19 cellular contexts compared by ENCODE assay signal in genomic region chr3:161153480-161153879, GRCh38. TPM values are rescaled to one million over a fixed set of nuclear protein-coding genes. Genes with fewer than 3 reads are reported as not detected.
DNase-seq lines count a peak whose midpoint lies in the region; ATAC-seq and TF ChIP-seq lines count a peak whose summit lies in the region.
"Had no signal": no experiment of that assay in that cellular context is flagged by ENCODE, and none has a peak within 500 bp of the region (broad histone marks: within the 10 kb centered on the region; RNA-seq: fewer than 3 reads in every experiment).

No MANE protein-coding gene starts in this region.

- intact Hi-C loops in esophagus muscularis mucosa (cut with DNase I): no loop called here

- H2BK15ac ChIP-seq in mesendoderm (replicated peaks; ENCODE audit: low read depth): no peak overlapping the region

- H3K27me3 ChIP-seq in mesendoderm (ENCODE audit: insufficient read depth, low read length, poor library complexity) (no peaks in the 10 kb centered on the region), esophagus muscularis mucosa (no peaks in the 10 kb centered on the region)

- no peak overlapping the region for H3K4ac ChIP-seq in mesendoderm (ENCODE audit: low read depth, low read length)

- H4K8ac ChIP-seq in mesendoderm (ENCODE audit: low read depth, low read length): no peak overlapping the region

- H3K23ac ChIP-seq in mesendoderm (ENCODE audit: low read length): no peak overlapping the region

- no peak overlapping the region for H3K56ac ChIP-seq in mesendoderm (ENCODE audit: low read length)

- no peak overlapping the region for H2BK120ac ChIP-seq in mesendoderm (ENCODE audit: low read depth, low read length)

- H3K18ac ChIP-seq in mesendoderm (ENCODE audit: low read length): no peak overlapping the region

- no peaks in the 10 kb centered on the region for H3K9me3 ChIP-seq in esophagus muscularis mucosa
- H3K9me3 ChIP-seq: A549 had no signal

- no peak for TF ChIP-seq CTCF in esophagus muscularis mucosa (IDR thresholded peaks at IDR 0.05)

- no peak overlapping the region for H4K5ac ChIP-seq in mesendoderm (ENCODE audit: low read length)

- H3K79me2 ChIP-seq in mesendoderm (ENCODE audit: control insufficient read depth, insufficient read depth, low read length): no peaks in the 10 kb centered on the region

- no peak for ATAC-seq in GM18870 (IDR thresholded peaks at IDR 0.05; ENCODE audit: unreplicated experiment)
- ATAC-seq: A549, GM12878 had no signal

- H3K9ac ChIP-seq in mesendoderm (ENCODE audit: low read length): no peak overlapping the region

- no peak overlapping the region for H3K27ac ChIP-seq in mesendoderm (ENCODE audit: low read depth, low read length)
- no peak overlapping the region for H3K27ac ChIP-seq in esophagus muscularis mucosa (replicated peaks in 1 of 4)
- H3K27ac ChIP-seq: 22Rv1, A549, C4-2B had no signal

- no CpG with 5 or more reads among the region's 3 CpGs for WGBS in mesendoderm (ENCODE audit: extremely low coverage, insufficient coverage, low lambda C conversion rate)
- WGBS in esophagus muscularis mucosa: 77% methylated on average over 3 of the region's 3 CpGs

- DNase-seq in NCI-H1417 (lab: John Stamatoyannopoulos, UW) (peak in 2 of 3 experiments; percentile 9 to 20), NCI-H1417 treated with DMSO at 0.1 percent for 48 hours (lab: John Stamatoyannopoulos, UW) (no peak), OCI-M1 (lab: John Stamatoyannopoulos, UW) (peak; percentile 4), mesendoderm (peak; percentile 44), cerebellar nuclear complex (lab: John Stamatoyannopoulos, UW) (no peak), esophagus muscularis mucosa (ENCODE audit: extremely low spot score) (no peak)
- DNase-seq: AML-193; CD4-positive, alpha-beta T cell; DMS153; DND-41; EL; H9 had no signal

- no peaks in the 10 kb centered on the region for H3K79me1 ChIP-seq in mesendoderm (ENCODE audit: low read length)

- no peak overlapping the region for H2AK5ac ChIP-seq in mesendoderm (ENCODE audit: low read length)

- TF ChIP-seq EP300 in esophagus muscularis mucosa (IDR thresholded peaks at IDR 0.05): no peak

- H3K36me3 ChIP-seq in mesendoderm (ENCODE audit: control insufficient read depth, insufficient read depth, low read length) (no peaks in the 10 kb centered on the region), esophagus muscularis mucosa (no peaks in the 10 kb centered on the region)

- no peak overlapping the region for H2BK5ac ChIP-seq in mesendoderm (ENCODE audit: low read length)

- no peak overlapping the region for H3K4me3 ChIP-seq in mesendoderm (ENCODE audit: low read length)
- no peak overlapping the region for H3K4me3 ChIP-seq in esophagus muscularis mucosa
- H3K4me3 ChIP-seq: A549, GM12878 had no signal

- no peaks in the 10 kb centered on the region for H3K4me1 ChIP-seq in mesendoderm (ENCODE audit: control insufficient read depth, low read depth, low read length)
- H3K4me1 ChIP-seq in esophagus muscularis mucosa: no peaks in the 10 kb centered on the region
- H3K4me1 ChIP-seq: A549 had no signal

- TF ChIP-seq POLR2A in esophagus muscularis mucosa (IDR thresholded peaks at IDR 0.05; ENCODE audit: low read depth): no peak

- H3K4me2 ChIP-seq in mesendoderm (ENCODE audit: low read length): no peak overlapping the region
- H3K4me2 ChIP-seq: A549 had no signal

RNA-seq across cellular contexts. Expression of gene B3GALNT1, which starts 48.3 kb away (rescaled TPM):
- 8.9 TPM for polyA plus RNA-seq in mesendoderm (2013, experiment 1 of 2)
- polyA plus RNA-seq in mesendoderm (2013, experiment 2 of 2): 8.4 TPM
- total RNA-seq in esophagus muscularis mucosa: 1 to 10 TPM; 3.7 to 6.2 (median 5.5) TPM
- total RNA-seq: G401, HT-29 had no signal

Comparison
In these comparisons a context has a peak if more than half of its experiments do, and no peak if none do; other contexts are left out.
1. DNase-seq: peak in NCI-H1417 (2 of 3), OCI-M1 (single experiment) and mesendoderm (single experiment); none in NCI-H1417 treated with DMSO at 0.1 percent for 48 hours (single experiment), cerebellar nuclear complex (0 of 2) and esophagus muscularis mucosa (single experiment).